In genomic region chr3:114093596-114093995, GRCh38 we compare ENCODE assay signal across 11 cellular contexts. TPM values are rescaled to one million over a fixed set of nuclear protein-coding genes. Genes with fewer than 3 reads are reported as not detected.
DNase-seq lines count a peak whose midpoint lies in the region; ATAC-seq and TF ChIP-seq lines count a peak whose summit lies in the region.
"Had no signal": no experiment of that assay in that cellular context is flagged by ENCODE, and none has a peak within 500 bp of the region (broad histone marks: within the 10 kb centered on the region; RNA-seq: fewer than 3 reads in every experiment).

No MANE protein-coding gene starts in this region.

- no peak for TF ChIP-seq CTCF in GM23338 (conservative IDR thresholded peaks at IDR 0.05; ENCODE audit: low read depth in 2 of 2)
- no peak for TF ChIP-seq CTCF in NB4 (IDR thresholded peaks at IDR 0.05; ENCODE audit: low read depth, low read length)
- TF ChIP-seq CTCF in choroid plexus epithelial cell (conservative IDR thresholded peaks at IDR 0.05; ENCODE audit: low read depth, low read length), result no peak
- TF ChIP-seq CTCF in prostate gland (IDR thresholded peaks at IDR 0.05), result no peak
- no peak for TF ChIP-seq CTCF in neural progenitor cell (IDR thresholded peaks at IDR 0.05)
- no peak for TF ChIP-seq CTCF in gastroesophageal sphincter (IDR thresholded peaks at IDR 0.05)

- H3K9me3 Mint-ChIP-seq in GM23338, result no peaks in the 10 kb centered on the region
- peaks cover 4% of the 10 kb centered on the region for H3K9me3 Mint-ChIP-seq in neural progenitor cell

- no peak overlapping the region for H3K27ac ChIP-seq in GM23338 (ENCODE audit: low read depth)
- no peak overlapping the region for H3K27ac ChIP-seq in prostate gland
- H3K27ac ChIP-seq in neural progenitor cell, result no peak overlapping the region
- no peak overlapping the region for H3K27ac ChIP-seq in gastroesophageal sphincter

- H3K9me2 ChIP-seq in GM23338 (ENCODE audit: insufficient read depth), result no peaks in the 10 kb centered on the region

- H3K9me3 ChIP-seq in prostate gland (no peaks in the 10 kb centered on the region), neural progenitor cell (ENCODE audit: low read depth) (no peaks in the 10 kb centered on the region), gastroesophageal sphincter (no peaks in the 10 kb centered on the region)

- ATAC-seq in GM23338 (no peak), HG02973 (IDR thresholded peaks at IDR 0.05; ENCODE audit: unreplicated experiment) (no peak), gastroesophageal sphincter (no peak)

- peaks cover 10% of the 10 kb centered on the region for H3K4me1 Mint-ChIP-seq in GM23338
- H3K4me1 Mint-ChIP-seq in neural progenitor cell, result peaks cover 34% of the 10 kb centered on the region

- no peak overlapping the region for H3K4me3 ChIP-seq in GM23338
- H3K4me3 ChIP-seq in NB4 (ENCODE audit: low read depth, low read length), result no peak overlapping the region
- no peak overlapping the region for H3K4me3 ChIP-seq in choroid plexus epithelial cell (ENCODE audit: low read depth, low read length)
- H3K4me3 ChIP-seq in prostate gland, result no peak overlapping the region
- H3K4me3 ChIP-seq in neural progenitor cell, result no peak overlapping the region
- H3K4me3 ChIP-seq in gastroesophageal sphincter, result no peak overlapping the region

- intact Hi-C loops in prostate gland (cut with DNase I), result no loop called here

- H2AFZ ChIP-seq in GM23338, result peak overlapping the region; percentile 84; the same call in 1 of the 2 replicates
- no peak overlapping the region for H2AFZ ChIP-seq in neural progenitor cell (replicated peaks)

- no peak for TF ChIP-seq EP300 in gastroesophageal sphincter (IDR thresholded peaks at IDR 0.05)

- DNase-seq in GM23338 (ENCODE audit: low spot score) (no peak), NB4 (ENCODE audit: low read depth) (peak; percentile 15), choroid plexus epithelial cell (ENCODE audit: low read depth) (peak; percentile 88), prostate gland (ENCODE audit: low spot score) (peak; percentile 24), neural progenitor cell (ENCODE audit: low spot score) (no peak), GM19240 (ENCODE audit: insufficient read length, low spot score) (no peak)
- DNase-seq: activated CD4-positive, alpha-beta T cell treated with anti-CD3 and anti-CD28 coated beads for 1 hour; NCI-H187 treated with DMSO at 0.1 percent for 48 hours had no signal

- peaks cover 18% of the 10 kb centered on the region for H3K4me1 ChIP-seq in GM23338 (ENCODE audit: insufficient read depth)
- H3K4me1 ChIP-seq in prostate gland (replicated peaks), result no peaks in the 10 kb centered on the region
- peaks cover 24% of the 10 kb centered on the region for H3K4me1 ChIP-seq in neural progenitor cell
- H3K4me1 ChIP-seq in gastroesophageal sphincter, result peaks cover 0 to 18% (median 2%) of the 10 kb centered on the region in 3 donors

- H3K27me3 ChIP-seq in GM23338 (ENCODE audit: insufficient read depth) (no peaks in the 10 kb centered on the region), prostate gland (replicated peaks; ENCODE audit: insufficient read depth) (no peaks in the 10 kb centered on the region), neural progenitor cell (no peaks in the 10 kb centered on the region), gastroesophageal sphincter (no peaks in the 10 kb centered on the region)

- WGBS in prostate gland, result 52% methylated on average over 2 of the region's 2 CpGs
- 50 to 54% methylated on average over 2 of the region's 2 CpGs for WGBS in gastroesophageal sphincter (ENCODE audit: low coverage in 1 of 2), 2 donors

- H3K36me3 ChIP-seq in GM23338 (ENCODE audit: insufficient read depth) (no peaks in the 10 kb centered on the region), prostate gland (no peaks in the 10 kb centered on the region), neural progenitor cell (no peaks in the 10 kb centered on the region), gastroesophageal sphincter (peaks cover 0 to 7% of the 10 kb centered on the region in 2 donors)

- TF ChIP-seq POLR2A in NB4 (IDR thresholded peaks at IDR 0.05; ENCODE audit: extremely low read depth, insufficient read length) (no peak), prostate gland (IDR thresholded peaks at IDR 0.05) (no peak), gastroesophageal sphincter (IDR thresholded peaks at IDR 0.05) (no peak)

- H3K27me3 Mint-ChIP-seq in GM23338 (ENCODE audit: insufficient read depth, low read depth, poor library complexity) (no peaks in the 10 kb centered on the region), neural progenitor cell (ENCODE audit: insufficient read depth, low read depth) (peaks cover 6% of the 10 kb centered on the region)
- H3K27me3 Mint-ChIP-seq: memory B cell had no signal

- H3K9ac ChIP-seq in neural progenitor cell, result no peak overlapping the region

- H3K79me2 ChIP-seq in GM23338 (replicated peaks; ENCODE audit: insufficient read depth), result no peaks in the 10 kb centered on the region
- H3K79me2 ChIP-seq in neural progenitor cell (ENCODE audit: low read depth), result no peaks in the 10 kb centered on the region

- H3K36me3 Mint-ChIP-seq in GM23338 (ENCODE audit: low read depth) (peaks cover under 1% of the 10 kb centered on the region; the same call in 2 of the 3 replicates), neural progenitor cell (no peaks in the 10 kb centered on the region)

- H3F3A ChIP-seq in GM23338 (replicated peaks; ENCODE audit: low read depth), result no peaks in the 10 kb centered on the region
- H3F3A ChIP-seq in neural progenitor cell (ENCODE audit: low read depth), result peaks cover 21% of the 10 kb centered on the region

- H4K20me1 ChIP-seq in GM23338 (replicated peaks; ENCODE audit: insufficient read depth), result no peaks in the 10 kb centered on the region
- H4K20me1 ChIP-seq in neural progenitor cell (ENCODE audit: low read depth), result no peaks in the 10 kb centered on the region

- H3K27ac Mint-ChIP-seq in GM23338 (no peak overlapping the region), neural progenitor cell (no peak overlapping the region)
- H3K27ac Mint-ChIP-seq: memory B cell had no signal

- H3K4me2 ChIP-seq in GM23338 (no peak overlapping the region), neural progenitor cell (no peak overlapping the region)

- H3K4me3 Mint-ChIP-seq in GM23338, result no peak overlapping the region
- H3K4me3 Mint-ChIP-seq in neural progenitor cell, result no peak overlapping the region
- H3K4me3 Mint-ChIP-seq: memory B cell had no signal

TF ChIP-seq in GM23338, 12 proteins besides CTCF, POLR2A, EP300 and RAD21 (continues in another document):
- no peak for TF ChIP-seq ZNF114 (CRISPR knock-in tag; IDR thresholded peaks at IDR 0.05)
- no peak for TF ChIP-seq NANOG (IDR thresholded peaks at IDR 0.05; ENCODE audit: borderline replicate concordance)
- TF ChIP-seq ETS1 (IDR thresholded peaks at IDR 0.05), result no peak
- TF ChIP-seq JUNB (IDR thresholded peaks at IDR 0.05; ENCODE audit: unreplicated experiment), result no peak

RNA-seq across cellular contexts. Expression of gene QTRT2, which starts 37.1 kb away (rescaled TPM):
- total RNA-seq in GM23338 (2014; rRNA removed; shearing (Covaris generic)), result 49.4 and 66.5 TPM in 2 replicates
- 32.3 and 37.9 TPM in 2 replicates for polyA plus RNA-seq in GM23338 (2016; fragmentation: Nextera tagmentation; extraction: Ambion mirVana)
- total RNA-seq in prostate gland, result 10 to 100 TPM; 11.7 to 20.8 TPM
- total RNA-seq in neural progenitor cell (ENCODE audit: low replicate concordance), result 28.2 and 32.1 TPM in 2 replicates
- total RNA-seq in gastroesophageal sphincter, result 10 to 100 TPM in 3 of 4 donors, 1 to 10 TPM in 1; 9.4 to 29.1 (median 21.3) TPM

RNA-seq across cellular contexts. Expression of gene CCDC191, which starts 37.3 kb away (rescaled TPM):
- 0.89 and 2.0 TPM in 2 replicates for total RNA-seq in GM23338 (2014; rRNA removed; shearing (Covaris generic))
- polyA plus RNA-seq in GM23338 (2016; fragmentation: Nextera tagmentation; extraction: Ambion mirVana), result 1.5 and 2.9 TPM in 2 replicates
- total RNA-seq in prostate gland (1 to 10 TPM; 4.6 to 8.1 TPM), neural progenitor cell (ENCODE audit: low replicate concordance) (4.9 and 6.4 TPM in 2 replicates), gastroesophageal sphincter (1 to 10 TPM; 3.5 to 7.9 (median 4.6) TPM)

Comparison
In these comparisons a context has a peak if more than half of its experiments do, and no peak if none do; other contexts are left out.
1. DNase-seq: peak in NB4 (single experiment), choroid plexus epithelial cell (single experiment) and prostate gland (single experiment); none in GM23338 (single experiment), neural progenitor cell (single experiment) and GM19240 (single experiment).